18 cellular contexts compared by ENCODE assay signal in genomic region chr11:18314794-18315523, GRCh38. TPM values are rescaled to one million over a fixed set of nuclear protein-coding genes. Genes with fewer than 3 reads are reported as not detected.
DNase-seq lines count a peak whose midpoint lies in the region; ATAC-seq and TF ChIP-seq lines count a peak whose summit lies in the region.
"Had no signal": no experiment of that assay in that cellular context is flagged by ENCODE, and none has a peak within 500 bp of the region (broad histone marks: within the 10 kb centered on the region; RNA-seq: fewer than 3 reads in every experiment).

No MANE protein-coding gene starts in this region.

- no peak overlapping the region for H3K4me3 Mint-ChIP-seq in activated CD4-positive, alpha-beta memory T cell treated with anti-CD3 and anti-CD28 coated beads for 36 hours
- H3K4me3 Mint-ChIP-seq: CD8-positive, alpha-beta memory T cell had no signal

- H3K36me3 Mint-ChIP-seq in activated CD4-positive, alpha-beta memory T cell treated with anti-CD3 and anti-CD28 coated beads for 36 hours, result peaks cover 20% of the 10 kb centered on the region

- H3K23ac ChIP-seq in mesendoderm (ENCODE audit: low read length), result no peak overlapping the region

- H3K9ac ChIP-seq in mesendoderm (ENCODE audit: low read length), result no peak overlapping the region

- no peak overlapping the region for H2BK15ac ChIP-seq in mesendoderm (replicated peaks; ENCODE audit: low read depth)

- CTCF ChIA-PET in activated CD4-positive, alpha-beta memory T cell treated with anti-CD3 and anti-CD28 coated beads for 36 hours (lab: Charles Lee), result interaction anchor here (0.7 to 1.7 kb wide), 3 partner anchors 71 to 408 kb away, joined by 3 to 6 read pairs (median 4); no protein-coding TSS in a partner anchor

- H3K27ac ChIP-seq in left ventricle myocardium inferior (replicated peaks), result peak overlapping the region; percentile 28
- no peak overlapping the region for H3K27ac ChIP-seq in right atrium auricular region
- H3K27ac ChIP-seq in ascending aorta, result peak overlapping the region; percentile 86 to 90
- H3K27ac ChIP-seq in mesendoderm (ENCODE audit: low read depth, low read length), result no peak overlapping the region
- H3K27ac ChIP-seq in upper lobe of right lung, result no peak overlapping the region
- H3K27ac ChIP-seq: Peyer's patch had no signal

- H3K56ac ChIP-seq in mesendoderm (ENCODE audit: low read length), result no peak overlapping the region

- no peak overlapping the region for H2BK5ac ChIP-seq in mesendoderm (ENCODE audit: low read length)

- POLR2A ChIA-PET in activated CD4-positive, alpha-beta memory T cell treated with anti-CD3 and anti-CD28 coated beads for 36 hours (lab: Charles Lee), result interaction anchor here (2.1 kb wide), 1 partner anchor 81 kb away, joined by 6 read pairs; no protein-coding TSS in a partner anchor

- H3K4me1 ChIP-seq in left ventricle myocardium inferior (peaks cover 30% of the 10 kb centered on the region), right atrium auricular region (peaks cover 0 to 25% of the 10 kb centered on the region in 2 donors), ascending aorta (peaks cover 13 to 48% of the 10 kb centered on the region in 2 donors), mesendoderm (ENCODE audit: control insufficient read depth, low read depth, low read length) (no peaks in the 10 kb centered on the region), upper lobe of right lung (peaks cover 33% of the 10 kb centered on the region)

- H3K9me3 Mint-ChIP-seq in activated CD4-positive, alpha-beta memory T cell treated with anti-CD3 and anti-CD28 coated beads for 36 hours, result no peaks in the 10 kb centered on the region
- H3K9me3 Mint-ChIP-seq: CD8-positive, alpha-beta memory T cell had no signal

- H3K27me3 ChIP-seq in left ventricle myocardium inferior (ENCODE audit: low read depth) (no peaks in the 10 kb centered on the region), right atrium auricular region (no peaks in the 10 kb centered on the region), ascending aorta (no peaks in the 10 kb centered on the region), mesendoderm (ENCODE audit: insufficient read depth, low read length, poor library complexity) (no peaks in the 10 kb centered on the region), upper lobe of right lung (no peaks in the 10 kb centered on the region)
- H3K27me3 ChIP-seq: Peyer's patch had no signal

- ATAC-seq in upper lobe of right lung, result peak; percentile 54
- no peak for ATAC-seq in HG03432 (IDR thresholded peaks at IDR 0.05; ENCODE audit: unreplicated experiment)
- no peak for ATAC-seq in GM21576 (IDR thresholded peaks at IDR 0.05; ENCODE audit: unreplicated experiment)
- ATAC-seq: mucosa of descending colon; stimulated activated naive CD8-positive, alpha-beta T cell treated with anti-CD3 and anti-CD28 coated beads, Interleukin-15, Interleukin-2, amounts not matched to agents 100 U/mL and 50 U/mL, for 24 hours had no signal

- H3K79me1 ChIP-seq in mesendoderm (ENCODE audit: low read length), result peaks cover 8% of the 10 kb centered on the region

- WGBS in mesendoderm (ENCODE audit: extremely low coverage, insufficient coverage, low lambda C conversion rate), result no CpG with 5 or more reads among the region's 9 CpGs

- peaks cover 19% of the 10 kb centered on the region for H3K79me2 ChIP-seq in mesendoderm (ENCODE audit: control insufficient read depth, insufficient read depth, low read length)

- no peak overlapping the region for H4K5ac ChIP-seq in mesendoderm (ENCODE audit: low read length)

- H3K36me3 ChIP-seq in left ventricle myocardium inferior, result peaks cover 22% of the 10 kb centered on the region
- H3K36me3 ChIP-seq in right atrium auricular region, result peaks cover 14% of the 10 kb centered on the region
- H3K36me3 ChIP-seq in ascending aorta, result peaks cover 4 to 11% of the 10 kb centered on the region in 2 donors
- H3K36me3 ChIP-seq in mesendoderm (ENCODE audit: control insufficient read depth, insufficient read depth, low read length), result peaks cover 1% of the 10 kb centered on the region
- H3K36me3 ChIP-seq in upper lobe of right lung, result peaks cover 12% of the 10 kb centered on the region

- H3K4me2 ChIP-seq in mesendoderm (ENCODE audit: low read length), result no peak overlapping the region

- no peak overlapping the region for H3K4ac ChIP-seq in mesendoderm (ENCODE audit: low read depth, low read length)

- intact Hi-C loops in left ventricle myocardium inferior (cut with micrococcal nuclease) (no loop called here), ascending aorta (cut with DNase I) (loop anchor here (5.0 to 10.0 kb wide), 2 partner anchors 272 to 330 kb away; partner anchors contain the start of gene UEVLD), upper lobe of right lung (cut with DNase I) (no loop called here)
- intact Hi-C loops in activated CD4-positive, alpha-beta memory T cell treated with anti-CD3 and anti-CD28 coated beads for 36 hours (cut with micrococcal nuclease), result no loop called here

- DNase-seq in left ventricle myocardium inferior, result no peak
- no peak for DNase-seq in right atrium auricular region (ENCODE audit: low spot score)
- no peak for DNase-seq in ascending aorta (ENCODE audit: low spot score in 2 of 2)
- peak; percentile 34 for DNase-seq in mesendoderm
- DNase-seq in upper lobe of right lung, result no peak
- no peak for DNase-seq in activated CD4-positive, alpha-beta memory T cell treated with anti-CD3 and anti-CD28 coated beads for 36 hours
- DNase-seq: ACHN; activated CD4-positive, alpha-beta T cell treated with anti-CD3 and anti-CD28 coated beads for 4 hours; CD8-positive, alpha-beta memory T cell; hippocampal formation; mucosa of descending colon; NCI-H1092; NCI-H2171; NCI-H774; Peyer's patch; stimulated activated naive CD8-positive, alpha-beta T cell treated with anti-CD3 and anti-CD28 coated beads, Interleukin-15, Interleukin-2, amounts not matched to agents 100 U/mL and 50 U/mL, for 24 hours had no signal

- no peaks in the 10 kb centered on the region for H3K9me3 ChIP-seq in left ventricle myocardium inferior (replicated peaks)
- H3K9me3 ChIP-seq in right atrium auricular region, result no peaks in the 10 kb centered on the region
- no peaks in the 10 kb centered on the region for H3K9me3 ChIP-seq in ascending aorta
- H3K9me3 ChIP-seq in upper lobe of right lung, result no peaks in the 10 kb centered on the region
- H3K9me3 ChIP-seq: mucosa of descending colon, Peyer's patch had no signal

- H3K18ac ChIP-seq in mesendoderm (ENCODE audit: low read length), result no peak overlapping the region

- H3K27me3 Mint-ChIP-seq in activated CD4-positive, alpha-beta memory T cell treated with anti-CD3 and anti-CD28 coated beads for 36 hours, result no peaks in the 10 kb centered on the region
- H3K27me3 Mint-ChIP-seq: CD8-positive, alpha-beta memory T cell had no signal

- peaks cover 40% of the 10 kb centered on the region for H3K4me1 Mint-ChIP-seq in activated CD4-positive, alpha-beta memory T cell treated with anti-CD3 and anti-CD28 coated beads for 36 hours (ENCODE audit: low read depth)

- no peak overlapping the region for H4K8ac ChIP-seq in mesendoderm (ENCODE audit: low read depth, low read length)

- H2BK120ac ChIP-seq in mesendoderm (ENCODE audit: low read depth, low read length), result no peak overlapping the region

- H3K4me3 ChIP-seq in left ventricle myocardium inferior (no peak overlapping the region), right atrium auricular region (no peak overlapping the region), ascending aorta (no peak overlapping the region), mesendoderm (ENCODE audit: low read length) (no peak overlapping the region), upper lobe of right lung (no peak overlapping the region)
- H3K4me3 ChIP-seq: mucosa of descending colon, Peyer's patch had no signal

- no peak overlapping the region for H3K27ac Mint-ChIP-seq in activated CD4-positive, alpha-beta memory T cell treated with anti-CD3 and anti-CD28 coated beads for 36 hours

- no peak overlapping the region for H2AK5ac ChIP-seq in mesendoderm (ENCODE audit: low read length)

- TF ChIP-seq CTCF in left ventricle myocardium inferior (IDR thresholded peaks at IDR 0.05; ENCODE audit: borderline replicate concordance) (no peak), right atrium auricular region (IDR thresholded peaks at IDR 0.05) (no peak), ascending aorta (IDR thresholded peaks at IDR 0.05) (no peak), upper lobe of right lung (IDR thresholded peaks at IDR 0.05) (no peak)

RNA-seq across cellular contexts. Expression of gene HPS5, which starts 7.0 kb away (rescaled TPM):
- total RNA-seq in left ventricle myocardium inferior (11.5 TPM), right atrium auricular region (10 to 100 TPM; 10.5 to 12.8 TPM), ascending aorta (31.7 TPM), upper lobe of right lung (33.0 TPM)
- 6.7 TPM for polyA plus RNA-seq in mesendoderm (2013, experiment 1 of 2)
- 7.0 TPM for polyA plus RNA-seq in mesendoderm (2013, experiment 2 of 2)
- total RNA-seq in activated CD4-positive, alpha-beta memory T cell treated with anti-CD3 and anti-CD28 coated beads for 36 hours, result 10 to 100 TPM; 19.9 to 20.9 TPM

RNA-seq across cellular contexts. Expression of gene GTF2H1, which starts 7.4 kb away (rescaled TPM):
- 24.3 TPM for total RNA-seq in left ventricle myocardium inferior
- 10 to 100 TPM; 19.5 to 23.8 TPM for total RNA-seq in right atrium auricular region
- 33.7 TPM for total RNA-seq in ascending aorta
- 25.1 TPM for polyA plus RNA-seq in mesendoderm (2013, experiment 1 of 2)
- polyA plus RNA-seq in mesendoderm (2013, experiment 2 of 2), result 25.4 TPM
- total RNA-seq in upper lobe of right lung, result 40.8 TPM
- 10 to 100 TPM; 37.3 to 39.5 TPM for total RNA-seq in activated CD4-positive, alpha-beta memory T cell treated with anti-CD3 and anti-CD28 coated beads for 36 hours

RNA-seq across cellular contexts. Expression of gene SAA1, which starts 48.9 kb away (rescaled TPM):
- total RNA-seq in left ventricle myocardium inferior (not detected), right atrium auricular region (1 to 10 TPM; 1.6 to 6.8 TPM), ascending aorta (70.4 TPM), upper lobe of right lung (13.3 TPM)
- polyA plus RNA-seq in mesendoderm (2013, experiment 1 of 2), result not detected
- not detected for polyA plus RNA-seq in mesendoderm (2013, experiment 2 of 2)
- total RNA-seq in activated CD4-positive, alpha-beta memory T cell treated with anti-CD3 and anti-CD28 coated beads for 36 hours, result not detected
- total RNA-seq: CD8-positive, alpha-beta memory T cell had no signal
- polyA plus RNA-seq: CD8-positive, alpha-beta memory T cell had no signal

Comparison
In these comparisons a context has a peak if more than half of its experiments do, and no peak if none do; other contexts are left out.
1. H3K27ac ChIP-seq: peak in left ventricle myocardium inferior (single experiment) and ascending aorta (2 of 2); none in right atrium auricular region (0 of 2), mesendoderm (single experiment) and upper lobe of right lung (single experiment).